Comparison of ENCODE assay signal across 13 cellular contexts in the genomic region with DNA sequence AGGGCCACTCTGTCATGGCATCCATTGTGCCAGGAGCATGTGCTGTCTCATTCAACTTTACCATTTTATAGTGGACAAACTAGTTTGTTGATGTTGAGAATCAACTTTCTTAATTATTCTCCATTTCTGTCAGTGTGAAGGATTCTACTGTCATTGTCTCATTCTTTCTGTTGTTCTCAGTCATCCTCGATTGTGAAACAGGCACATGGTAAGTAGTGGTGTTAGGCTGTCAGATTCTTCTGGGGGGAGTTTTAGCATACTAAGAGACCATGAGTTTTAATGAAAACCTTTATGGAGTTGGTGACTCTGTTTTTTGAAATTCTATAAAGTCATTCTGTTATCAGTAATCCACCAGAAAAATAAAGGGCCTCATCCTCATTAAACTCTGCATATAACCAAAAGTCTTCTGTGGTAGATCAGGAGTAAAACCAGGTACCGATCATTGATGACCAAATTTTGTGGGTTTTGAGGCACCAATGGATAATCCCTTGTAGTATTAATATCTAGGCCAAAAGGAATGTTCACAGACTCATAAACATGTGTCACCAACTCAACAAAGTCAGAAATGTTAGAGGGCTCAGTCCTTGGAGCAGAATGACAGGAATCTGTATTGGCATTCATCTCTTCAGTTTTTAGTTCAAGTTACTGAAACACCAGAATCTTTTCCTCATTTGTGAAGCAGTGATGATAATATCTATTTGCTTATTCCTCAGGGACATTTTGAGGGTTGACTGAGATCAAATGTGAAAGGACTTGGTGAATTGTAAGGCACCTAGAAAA.
DNase-seq lines count a peak whose midpoint lies in the region; ATAC-seq and TF ChIP-seq lines count a peak whose summit lies in the region.
"Had no signal": no experiment of that assay in that cellular context is flagged by ENCODE, and none has a peak within 500 bp of the region (broad histone marks: within the 10 kb centered on the region; RNA-seq: fewer than 3 reads in every experiment).

No MANE protein-coding gene starts in this region.

- H3K27ac ChIP-seq in right atrium auricular region (peak overlapping the region; percentile 78 to 93), uterus (peak overlapping the region; percentile 51 to 58), stomach (peak overlapping the region in 2 of 5 donors; percentile 14 to 77)

- peak; percentile 43 for ATAC-seq in activated naive CD8-positive, alpha-beta T cell treated with anti-CD3 and anti-CD28 coated beads, Interleukin-2, amount 50 U/mL, for 24 hours
- no peak for ATAC-seq in HG03108 (IDR thresholded peaks at IDR 0.05; ENCODE audit: unreplicated experiment)

- H3K36me3 Mint-ChIP-seq in activated naive CD8-positive, alpha-beta T cell treated with anti-CD3 and anti-CD28 coated beads, Interleukin-2, amount 50 U/mL, for 24 hours (ENCODE audit: low read depth) = peaks cover 4% of the 10 kb centered on the region
- peaks cover 12% of the 10 kb centered on the region for H3K36me3 Mint-ChIP-seq in mesothelial cell of epicardium

- no peak overlapping the region for H3K27ac Mint-ChIP-seq in activated naive CD8-positive, alpha-beta T cell treated with anti-CD3 and anti-CD28 coated beads, Interleukin-2, amount 50 U/mL, for 24 hours
- H3K27ac Mint-ChIP-seq in mesothelial cell of epicardium = peak overlapping the region; percentile 75

- H3K9me3 Mint-ChIP-seq in activated naive CD8-positive, alpha-beta T cell treated with anti-CD3 and anti-CD28 coated beads, Interleukin-2, amount 50 U/mL, for 24 hours = no peaks in the 10 kb centered on the region
- peaks cover 11% of the 10 kb centered on the region for H3K9me3 Mint-ChIP-seq in mesothelial cell of epicardium

- WGBS in stomach, 5 donors = 84 to 91% (median 86%) methylated on average over 2 of the region's 2 CpGs

- no peak for TF ChIP-seq EP300 in stomach (IDR thresholded peaks at IDR 0.05)

- peaks cover 0 to 84% of the 10 kb centered on the region in 2 donors for H3K4me1 ChIP-seq in right atrium auricular region
- no peaks in the 10 kb centered on the region for H3K4me1 ChIP-seq in uterus
- peaks cover 21 to 84% (median 55%) of the 10 kb centered on the region in 4 donors for H3K4me1 ChIP-seq in stomach

- intact Hi-C loops in cardiac septum (cut with DNase I) = loop anchor here (5.0 kb wide), 1 partner anchor 113 kb away; no protein-coding TSS in a partner anchor
- intact Hi-C loops in uterus (cut with DNase I; ENCODE audit: low total_unique reads) = no loop called here
- intact Hi-C loops in stomach (cut with DNase I; ENCODE audit: low total_unique reads) = no loop called here

- H3K4me3 ChIP-seq in right atrium auricular region = no peak overlapping the region
- no peak overlapping the region for H3K4me3 ChIP-seq in uterus
- no peak overlapping the region for H3K4me3 ChIP-seq in stomach

- H3K4me3 Mint-ChIP-seq in activated naive CD8-positive, alpha-beta T cell treated with anti-CD3 and anti-CD28 coated beads, Interleukin-2, amount 50 U/mL, for 24 hours = no peak overlapping the region
- H3K4me3 Mint-ChIP-seq in mesothelial cell of epicardium = no peak overlapping the region

- no peaks in the 10 kb centered on the region for H3K36me3 ChIP-seq in right atrium auricular region
- H3K36me3 ChIP-seq in uterus = no peaks in the 10 kb centered on the region
- H3K36me3 ChIP-seq in stomach = no peaks in the 10 kb centered on the region

- H3K27me3 ChIP-seq in right atrium auricular region (no peaks in the 10 kb centered on the region), uterus (no peaks in the 10 kb centered on the region), stomach (no peaks in the 10 kb centered on the region)

- TF ChIP-seq POLR2A in uterus (IDR thresholded peaks at IDR 0.05) = no peak
- TF ChIP-seq POLR2A in stomach (IDR thresholded peaks at IDR 0.05) = no peak

- TF ChIP-seq CTCF in right atrium auricular region (IDR thresholded peaks at IDR 0.05) (no peak), mesothelial cell of epicardium (IDR thresholded peaks at IDR 0.05; ENCODE audit: unreplicated experiment) (no peak), uterus (IDR thresholded peaks at IDR 0.05) (no peak), stomach (IDR thresholded peaks at IDR 0.05) (no peak)

- H3K4me1 Mint-ChIP-seq in activated naive CD8-positive, alpha-beta T cell treated with anti-CD3 and anti-CD28 coated beads, Interleukin-2, amount 50 U/mL, for 24 hours = peaks cover 55% of the 10 kb centered on the region
- peaks cover 61% of the 10 kb centered on the region for H3K4me1 Mint-ChIP-seq in mesothelial cell of epicardium

- DNase-seq in right atrium auricular region (ENCODE audit: low spot score) (no peak), cardiac septum (ENCODE audit: low spot score) (no peak), mesothelial cell of epicardium (ENCODE audit: low spot score in 2 of 2, unreplicated experiment in 2 of 2) (no peak), uterus (no peak), anterior cingulate cortex (lab: John Stamatoyannopoulos, UW) (no peak), stomach (no peak)
- DNase-seq in activated naive CD8-positive, alpha-beta T cell treated with anti-CD3 and anti-CD28 coated beads, Interleukin-2, amount 50 U/mL, for 24 hours = no peak
- DNase-seq: DND-41; H7; NCI-H1436 treated with DMSO at 0.1 percent for 48 hours; NCI-H524; stimulated activated CD4-positive, alpha-beta T cell treated with anti-CD3 and anti-CD28 coated beads, Interleukin-1b, Interleukin-23, amount 100 ng/mL, for 48 hours had no signal

- H3K27me3 Mint-ChIP-seq in activated naive CD8-positive, alpha-beta T cell treated with anti-CD3 and anti-CD28 coated beads, Interleukin-2, amount 50 U/mL, for 24 hours = no peaks in the 10 kb centered on the region
- no peaks in the 10 kb centered on the region for H3K27me3 Mint-ChIP-seq in mesothelial cell of epicardium (ENCODE audit: low read depth)

- H3K9me3 ChIP-seq in right atrium auricular region = no peaks in the 10 kb centered on the region
- H3K9me3 ChIP-seq in uterus = no peaks in the 10 kb centered on the region
- no peaks in the 10 kb centered on the region for H3K9me3 ChIP-seq in stomach
